17 cellular contexts compared by ENCODE assay signal in genomic region chr7:35257251-35258124, GRCh38. TPM values are rescaled to one million over a fixed set of nuclear protein-coding genes. Genes with fewer than 3 reads are reported as not detected.
DNase-seq lines count a peak whose midpoint lies in the region; ATAC-seq and TF ChIP-seq lines count a peak whose summit lies in the region.
"Had no signal": no experiment of that assay in that cellular context is flagged by ENCODE, and none has a peak within 500 bp of the region (broad histone marks: within the 10 kb centered on the region; RNA-seq: fewer than 3 reads in every experiment).

No MANE protein-coding gene starts in this region.

- peak overlapping the region; percentile 69 for H3K4me3 ChIP-seq in endodermal cell (ENCODE audit: low read length)
- peak overlapping the region; percentile 15 for H3K4me3 ChIP-seq in mesendoderm (ENCODE audit: low read length)
- H3K4me3 ChIP-seq: BLaER1 had no signal

- no peak for DNase-seq in stimulated activated naive CD8-positive, alpha-beta T cell treated with anti-CD3 and anti-CD28 coated beads, Interleukin-15, Interleukin-2, amounts not matched to agents 100 U/mL and 50 U/mL, for 24 hours
- peak; percentile 79 for DNase-seq in endodermal cell
- peak; percentile 63 for DNase-seq in mesendoderm
- DNase-seq in hepatic stellate cell (ENCODE audit: low spot score): no peak
- DNase-seq in stimulated activated CD8-positive, alpha-beta memory T cell treated with anti-CD3 and anti-CD28 coated beads, Interleukin-4, amount 100 ng/mL, for 48 hours: no peak
- DNase-seq: NCI-H1048; NCI-H748 treated with DMSO at 0.1 percent for 48 hours; nucleus accumbens; stimulated activated naive CD8-positive, alpha-beta T cell treated with anti-CD3 and anti-CD28 coated beads, Interleukin-15, amount 100 ng/mL, for 72 hours; WERI-Rb-1 had no signal

- H3K4me1 Mint-ChIP-seq in stimulated activated naive CD8-positive, alpha-beta T cell treated with anti-CD3 and anti-CD28 coated beads, Interleukin-15, Interleukin-2, amounts not matched to agents 100 ng/mL and 50 ng/mL, for 24 hours (ENCODE audit: low read depth): peaks cover 16% of the 10 kb centered on the region
- peaks cover 63% of the 10 kb centered on the region for H3K4me1 Mint-ChIP-seq in endodermal cell
- H3K4me1 Mint-ChIP-seq: central memory CD8-positive, alpha-beta T cell had no signal

- H4K5ac ChIP-seq in mesendoderm (ENCODE audit: low read length): no peak overlapping the region

- no peaks in the 10 kb centered on the region for H3K9me3 Mint-ChIP-seq in stimulated activated naive CD8-positive, alpha-beta T cell treated with anti-CD3 and anti-CD28 coated beads, Interleukin-15, Interleukin-2, amounts not matched to agents 100 ng/mL and 50 ng/mL, for 24 hours
- no peaks in the 10 kb centered on the region for H3K9me3 Mint-ChIP-seq in endodermal cell
- H3K9me3 Mint-ChIP-seq: central memory CD8-positive, alpha-beta T cell; stimulated activated naive CD8-positive, alpha-beta T cell treated with anti-CD3 and anti-CD28 coated beads, Interleukin-15, amount 100 ng/mL, for 72 hours had no signal

- no peak for TF ChIP-seq CTCF in endodermal cell (conservative IDR thresholded peaks at IDR 0.05)

- H2BK120ac ChIP-seq in mesendoderm (ENCODE audit: low read depth, low read length): no peak overlapping the region

- H3K56ac ChIP-seq in mesendoderm (ENCODE audit: low read length): peak overlapping the region; percentile 83

- peaks cover 86% of the 10 kb centered on the region for H3K27me3 Mint-ChIP-seq in stimulated activated naive CD8-positive, alpha-beta T cell treated with anti-CD3 and anti-CD28 coated beads, Interleukin-15, Interleukin-2, amounts not matched to agents 100 ng/mL and 50 ng/mL, for 24 hours
- peaks cover 91% of the 10 kb centered on the region for H3K27me3 Mint-ChIP-seq in endodermal cell (ENCODE audit: insufficient read depth)

- H3K27ac Mint-ChIP-seq in stimulated activated naive CD8-positive, alpha-beta T cell treated with anti-CD3 and anti-CD28 coated beads, Interleukin-15, Interleukin-2, amounts not matched to agents 100 ng/mL and 50 ng/mL, for 24 hours: no peak overlapping the region
- peak overlapping the region; percentile 52 for H3K27ac Mint-ChIP-seq in endodermal cell

- ATAC-seq in stimulated activated naive CD8-positive, alpha-beta T cell treated with anti-CD3 and anti-CD28 coated beads, Interleukin-15, Interleukin-2, amounts not matched to agents 100 U/mL and 50 U/mL, for 24 hours: no peak
- ATAC-seq in HG02870 (IDR thresholded peaks at IDR 0.05; ENCODE audit: unreplicated experiment) (no peak), GM19023 (IDR thresholded peaks at IDR 0.05; ENCODE audit: unreplicated experiment) (no peak)
- ATAC-seq: stimulated activated naive CD8-positive, alpha-beta T cell treated with anti-CD3 and anti-CD28 coated beads, Interleukin-15, amount 100 ng/mL, for 72 hours had no signal

- H3K9ac ChIP-seq in endodermal cell (ENCODE audit: extremely low read depth, low read length, poor library complexity, severe bottlenecking): no peak overlapping the region
- H3K9ac ChIP-seq in mesendoderm (ENCODE audit: low read length): peak overlapping the region; percentile 53
- H3K9ac ChIP-seq: BLaER1 had no signal

- H3K27me3 ChIP-seq in endodermal cell (ENCODE audit: control insufficient read depth, insufficient read depth, low read length, poor library complexity, severe bottlenecking): peaks cover 98% of the 10 kb centered on the region
- peaks cover 77% of the 10 kb centered on the region for H3K27me3 ChIP-seq in mesendoderm (ENCODE audit: insufficient read depth, low read length, poor library complexity)

- peak overlapping the region; percentile 5 for H3K18ac ChIP-seq in mesendoderm (ENCODE audit: low read length)

- 3 to 6% methylated on average over 27 to 69 of the region's 69 CpGs for WGBS in endodermal cell (ENCODE audit: insufficient coverage in 1 of 2, insufficient read length in 1 of 2), 2 experiments
- no CpG with 5 or more reads among the region's 69 CpGs for WGBS in mesendoderm (ENCODE audit: extremely low coverage, insufficient coverage, low lambda C conversion rate)

- H3K4me2 ChIP-seq in mesendoderm (ENCODE audit: low read length): peak overlapping the region; percentile 45
- H3K4me2 ChIP-seq: BLaER1 had no signal

- no peaks in the 10 kb centered on the region for H3K79me1 ChIP-seq in mesendoderm (ENCODE audit: low read length)

- H2BK5ac ChIP-seq in mesendoderm (ENCODE audit: low read length): peak overlapping the region; percentile 48

- H2AK5ac ChIP-seq in mesendoderm (ENCODE audit: low read length): no peak overlapping the region

- H3K4me3 Mint-ChIP-seq in stimulated activated naive CD8-positive, alpha-beta T cell treated with anti-CD3 and anti-CD28 coated beads, Interleukin-15, Interleukin-2, amounts not matched to agents 100 ng/mL and 50 ng/mL, for 24 hours: peak overlapping the region; percentile 3
- peak overlapping the region; percentile 55 for H3K4me3 Mint-ChIP-seq in endodermal cell
- H3K4me3 Mint-ChIP-seq: central memory CD8-positive, alpha-beta T cell had no signal

- peaks cover 13% of the 10 kb centered on the region for H3K36me3 Mint-ChIP-seq in stimulated activated naive CD8-positive, alpha-beta T cell treated with anti-CD3 and anti-CD28 coated beads, Interleukin-15, Interleukin-2, amounts not matched to agents 100 ng/mL and 50 ng/mL, for 24 hours (ENCODE audit: low read depth)
- no peaks in the 10 kb centered on the region for H3K36me3 Mint-ChIP-seq in endodermal cell (ENCODE audit: low read depth)

- H3K4ac ChIP-seq in mesendoderm (ENCODE audit: low read depth, low read length): no peak overlapping the region

- H3K79me2 ChIP-seq in mesendoderm (ENCODE audit: control insufficient read depth, insufficient read depth, low read length): no peaks in the 10 kb centered on the region

- no peak overlapping the region for H4K8ac ChIP-seq in mesendoderm (ENCODE audit: low read depth, low read length)

- H3K36me3 ChIP-seq in endodermal cell (ENCODE audit: control insufficient read depth, insufficient read depth, low read length) (no peaks in the 10 kb centered on the region), mesendoderm (ENCODE audit: control insufficient read depth, insufficient read depth, low read length) (no peaks in the 10 kb centered on the region)
- H3K36me3 ChIP-seq: BLaER1, esophagus muscularis mucosa, WERI-Rb-1 had no signal

- no peaks in the 10 kb centered on the region for H3K9me3 ChIP-seq in endodermal cell (ENCODE audit: control insufficient read depth, low read length)
- H3K9me3 ChIP-seq: esophagus muscularis mucosa had no signal

- H3K23ac ChIP-seq in mesendoderm (ENCODE audit: low read length): no peak overlapping the region

- H3K27ac ChIP-seq in endodermal cell (ENCODE audit: low read depth, low read length): no peak overlapping the region
- H3K27ac ChIP-seq in mesendoderm (ENCODE audit: low read depth, low read length): no peak overlapping the region
- H3K27ac ChIP-seq: BLaER1, esophagus muscularis mucosa, WERI-Rb-1 had no signal

- H3K4me1 ChIP-seq in endodermal cell (ENCODE audit: control insufficient read depth, insufficient read depth, low read length) (peaks cover 15% of the 10 kb centered on the region), mesendoderm (ENCODE audit: control insufficient read depth, low read depth, low read length) (peaks cover 5% of the 10 kb centered on the region)
- H3K4me1 ChIP-seq: BLaER1 had no signal

- H2BK15ac ChIP-seq in mesendoderm (replicated peaks; ENCODE audit: low read depth): no peak overlapping the region

RNA-seq across cellular contexts. Expression of gene TBX20, which starts 3.6 kb away (rescaled TPM):
- total RNA-seq in endodermal cell: 10 to 100 TPM; 18.6 to 35.2 TPM
- 1.9 TPM for polyA plus RNA-seq in endodermal cell (2013, experiment 1 of 2)
- polyA plus RNA-seq in endodermal cell (2013, experiment 2 of 2): 2.3 TPM
- 0.15 TPM for polyA plus RNA-seq in mesendoderm (2013, experiment 1 of 2)
- 0.21 TPM for polyA plus RNA-seq in mesendoderm (2013, experiment 2 of 2)
- polyA plus RNA-seq: keratinocyte had no signal

Comparison
In these comparisons a context has a peak if more than half of its experiments do, and no peak if none do; other contexts are left out.
1. DNase-seq: peak in endodermal cell (single experiment) and mesendoderm (single experiment); none in stimulated activated naive CD8-positive, alpha-beta T cell treated with anti-CD3 and anti-CD28 coated beads, Interleukin-15, Interleukin-2, amounts not matched to agents 100 U/mL and 50 U/mL, for 24 hours (single experiment), hepatic stellate cell (single experiment) and stimulated activated CD8-positive, alpha-beta memory T cell treated with anti-CD3 and anti-CD28 coated beads, Interleukin-4, amount 100 ng/mL, for 48 hours (single experiment).